ENCODE assay signal across 34 cellular contexts in genomic region chrX:73992019-73992418, GRCh38.
"Had no signal": no experiment of that assay in that cellular context is flagged by ENCODE, and none has a peak within 500 bp of the region (broad histone marks: within the 10 kb centered on the region; RNA-seq: fewer than 3 reads in every experiment).

No MANE protein-coding gene starts in this region.

- H3K27ac ChIP-seq: adrenal gland, body of pancreas, brain microvascular endothelial cell, breast epithelium, VCaP had no signal

- ATAC-seq: activated CD4-positive, alpha-beta T cell treated with anti-CD3 and anti-CD28 coated beads for 36 hours; activated CD4-positive, CD25-positive, alpha-beta regulatory T cell treated with anti-CD3 and anti-CD28 coated beads, Interleukin-2, amount 50 U/mL, for 24 hours; activated CD8-positive, alpha-beta T cell treated with anti-CD3 and anti-CD28 coated beads for 36 hours; activated naive CD4-positive, alpha-beta T cell treated with anti-CD3 and anti-CD28 coated beads, Interleukin-2, amount 50 U/mL, for 72 hours; activated T-cell treated with anti-CD3 and anti-CD28 coated beads, Interleukin-2, amount 50 U/mL, for 4 hours; activated T-cell treated with anti-CD3 and anti-CD28 coated beads, Interleukin-2, amount 50 U/mL, for 72 hours; activated T-helper 17 cell treated with anti-CD3 and anti-CD28 coated beads, Interleukin-2, amount 50 U/mL, for 72 hours; body of pancreas had no signal

- H3K9me3 ChIP-seq: adrenal gland, body of pancreas had no signal

- FAIRE-seq: astrocyte, TTC549 had no signal

- H3K4me3 ChIP-seq: adrenal gland, body of pancreas, breast epithelium had no signal

- H3K4me1 ChIP-seq: adrenal gland, body of pancreas, breast epithelium had no signal

- H3K27me3 ChIP-seq: adrenal gland, body of pancreas, brain microvascular endothelial cell, breast epithelium had no signal

- H3K36me3 ChIP-seq: adrenal gland, breast epithelium had no signal

- DNase-seq: activated CD4-positive, alpha-beta memory T cell treated with anti-CD3 and anti-CD28 coated beads for 36 hours; activated CD4-positive, alpha-beta T cell treated with anti-CD3 and anti-CD28 coated beads for 1 hour; activated CD4-positive, alpha-beta T cell treated with anti-CD3 and anti-CD28 coated beads for 36 hours; activated CD4-positive, alpha-beta T cell treated with anti-CD3 and anti-CD28 coated beads, Interleukin-2, amount 10 ng/mL, durations not matched to agents 24 days and 14 days; activated CD4-positive, alpha-beta T cell treated with anti-CD3 and anti-CD28 coated beads, Interleukin-2, amount 50 U/mL, for 1 hour; activated CD4-positive, alpha-beta T cell treated with anti-CD3 and anti-CD28 coated beads, Interleukin-2, amount 50 U/mL, for 4 hours; activated CD4-positive, CD25-positive, alpha-beta regulatory T cell; activated CD8-positive, alpha-beta memory T cell treated with anti-CD3 and anti-CD28 coated beads, Interleukin-2, amount 50 U/mL, for 4 hours; activated CD8-positive, alpha-beta T cell treated with anti-CD3 and anti-CD28 coated beads for 36 hours; activated effector memory CD4-positive, alpha-beta T cell treated with anti-CD3 and anti-CD28 coated beads, Interleukin-2, amount 50 U/mL, for 16 hours; activated gamma-delta T cell treated with Interleukin-2 at 50 U/mL for 16 hours; activated naive CD4-positive, alpha-beta T cell; activated naive CD4-positive, alpha-beta T cell treated with anti-CD3 and anti-CD28 coated beads for 36 hours; activated naive CD4-positive, alpha-beta T cell treated with anti-CD3 and anti-CD28 coated beads, Interleukin-2, amount 50 U/mL, for 16 hours; activated naive CD8-positive, alpha-beta T cell treated with anti-CD3 and anti-CD28 coated beads for 36 hours; activated T-cell treated with anti-CD3 and anti-CD28 coated beads for 4 hours; activated T-cell treated with anti-CD3 and anti-CD28 coated beads, Interleukin-2, amount 50 U/mL, for 1 hour; activated T-cell treated with anti-CD3 and anti-CD28 coated beads, Interleukin-2, amount 50 U/mL, for 4 hours; activated T-cell treated with anti-CD3 and anti-CD28 coated beads, Interleukin-2, amount 50 U/mL, for 72 hours; adrenal gland; amniotic stem cell; aorta; body of pancreas; brain microvascular endothelial cell; central memory CD4-positive, alpha-beta T cell; T-helper 2 cell; T-helper 9 cell had no signal
